24 cellular contexts compared by ENCODE assay signal in the genomic region with DNA sequence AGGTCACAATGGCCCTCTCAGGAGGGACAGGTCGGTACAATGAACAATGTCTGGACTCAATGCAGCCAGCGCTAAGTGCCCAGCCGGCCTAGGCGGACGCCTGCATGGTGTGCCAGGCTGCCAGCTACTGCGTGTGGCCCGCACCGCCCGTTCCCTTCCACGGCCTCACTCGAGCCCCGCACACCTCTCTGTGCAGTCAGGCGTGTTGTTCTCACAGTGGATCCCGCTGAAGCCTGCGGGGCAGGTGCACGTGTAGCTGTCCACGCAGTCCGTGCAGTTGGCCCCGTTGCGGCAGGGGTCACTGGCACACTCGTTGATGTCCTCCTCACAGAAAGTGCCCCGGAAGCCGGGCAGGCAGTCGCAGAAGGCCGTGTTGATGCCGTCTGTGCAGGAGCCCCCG.
"Had no signal": no experiment of that assay in that cellular context is flagged by ENCODE, and none has a peak within 500 bp of the region (broad histone marks: within the 10 kb centered on the region; RNA-seq: fewer than 3 reads in every experiment).

No MANE protein-coding gene starts in this region.

- DNase-seq: activated CD4-positive, alpha-beta T cell treated with anti-CD3 and anti-CD28 coated beads, Interleukin-2, amount 50 U/mL, for 4 hours; activated gamma-delta T cell treated with Interleukin-2 at 50 U/mL for 16 hours; cerebellar nuclear complex; cortex of kidney; erythroblast; foreskin keratinocyte; glutamatergic neuron; islet precursor cell; left colon; natural killer cell; ovary; psoas muscle; right cardiac atrium; stimulated activated CD4-positive, alpha-beta T cell treated with anti-CD3 and anti-CD28 coated beads, Interleukin-12 subunit alpha, Interleukin-12 subunit beta, amount 100 ng/mL, for 4 hours; stimulated activated naive B cell treated with anti-CD40 and anti-IgM and Interleukin-4, amounts not matched to agents 10 μg/mL and 1 μg/mL and 100 μg/mL, for 72 hours; T1000; thyroid gland had no signal

- H3K4me3 ChIP-seq: breast epithelium, ovary, psoas muscle, thyroid gland had no signal

- H3K9me3 ChIP-seq: breast epithelium, ovary, psoas muscle, thyroid gland had no signal

- H3K27me3 ChIP-seq: breast epithelium, foreskin keratinocyte, ovary, thyroid gland had no signal

- ATAC-seq: foreskin keratinocyte; left colon; natural killer cell; psoas muscle; Right ventricle myocardium inferior; stimulated activated naive B cell treated with anti-CD40 and anti-IgM and Interleukin-4, amounts not matched to agents 10 μg/mL and 1 μg/mL and 100 μg/mL, for 72 hours; WTC11 had no signal

- H3K9me3 Mint-ChIP-seq: activated naive CD4-positive, alpha-beta T cell treated with anti-CD3 and anti-CD28 coated beads, Interleukin-2, amount 50 U/mL, for 24 hours; activated T-helper 1 cell treated with anti-CD3 and anti-CD28 coated beads, Interleukin-12 subunit alpha, Interleukin-12 subunit beta, Interleukin-2, Interleukin-4 antibody, amounts not matched to agents 30 ng/mL and 10 ng/mL and 1 ng/mL, durations not matched to agents 14 hours and 24 hours and 36 hours; natural killer cell; stimulated activated naive B cell treated with anti-CD40 and anti-IgM and Interleukin-4, amounts not matched to agents 10 μg/mL and 1 μg/mL and 100 μg/mL, for 72 hours; T-helper 1 cell treated with Interleukin-12 subunit alpha and Interleukin-12 subunit beta and Interleukin-4 antibody, amounts not matched to agents 30 μg/mL and 1 μg/mL, for 36 hours; WTC11 had no signal

- H3K4me1 ChIP-seq: breast epithelium, foreskin keratinocyte, psoas muscle had no signal

- H3K27ac Mint-ChIP-seq: activated naive CD4-positive, alpha-beta T cell treated with anti-CD3 and anti-CD28 coated beads, Interleukin-2, amount 50 U/mL, for 24 hours; activated T-helper 1 cell treated with anti-CD3 and anti-CD28 coated beads, Interleukin-12 subunit alpha, Interleukin-12 subunit beta, Interleukin-2, Interleukin-4 antibody, amounts not matched to agents 30 ng/mL and 10 ng/mL and 1 ng/mL, durations not matched to agents 14 hours and 24 hours and 36 hours; natural killer cell; stimulated activated naive B cell treated with anti-CD40 and anti-IgM and Interleukin-4, amounts not matched to agents 10 μg/mL and 1 μg/mL and 100 μg/mL, for 72 hours; T-helper 1 cell treated with Interleukin-12 subunit alpha and Interleukin-12 subunit beta and Interleukin-4 antibody, amounts not matched to agents 30 μg/mL and 1 μg/mL, for 36 hours; WTC11 had no signal

- H3K27ac ChIP-seq: foreskin keratinocyte, ovary, psoas muscle had no signal

- H3K27me3 Mint-ChIP-seq: activated naive CD4-positive, alpha-beta T cell treated with anti-CD3 and anti-CD28 coated beads, Interleukin-2, amount 50 U/mL, for 24 hours; stimulated activated naive B cell treated with anti-CD40 and anti-IgM and Interleukin-4, amounts not matched to agents 10 μg/mL and 1 μg/mL and 100 μg/mL, for 72 hours had no signal

- H3K4me3 Mint-ChIP-seq: activated naive CD4-positive, alpha-beta T cell treated with anti-CD3 and anti-CD28 coated beads, Interleukin-2, amount 50 U/mL, for 24 hours; activated T-helper 1 cell treated with anti-CD3 and anti-CD28 coated beads, Interleukin-12 subunit alpha, Interleukin-12 subunit beta, Interleukin-2, Interleukin-4 antibody, amounts not matched to agents 30 ng/mL and 10 ng/mL and 1 ng/mL, durations not matched to agents 14 hours and 24 hours and 36 hours; natural killer cell; stimulated activated naive B cell treated with anti-CD40 and anti-IgM and Interleukin-4, amounts not matched to agents 10 μg/mL and 1 μg/mL and 100 μg/mL, for 72 hours; T-helper 1 cell treated with Interleukin-12 subunit alpha and Interleukin-12 subunit beta and Interleukin-4 antibody, amounts not matched to agents 30 μg/mL and 1 μg/mL, for 36 hours; WTC11 had no signal

- H3K4me1 Mint-ChIP-seq: activated naive CD4-positive, alpha-beta T cell treated with anti-CD3 and anti-CD28 coated beads, Interleukin-2, amount 50 U/mL, for 24 hours; natural killer cell; stimulated activated naive B cell treated with anti-CD40 and anti-IgM and Interleukin-4, amounts not matched to agents 10 μg/mL and 1 μg/mL and 100 μg/mL, for 72 hours; WTC11 had no signal

- H3K36me3 Mint-ChIP-seq: activated naive CD4-positive, alpha-beta T cell treated with anti-CD3 and anti-CD28 coated beads, Interleukin-2, amount 50 U/mL, for 24 hours; natural killer cell had no signal

- FAIRE-seq: astrocyte had no signal

- H3K36me3 ChIP-seq: ovary had no signal
